Comparison of ENCODE assay signal across 8 cellular contexts in the genomic region with DNA sequence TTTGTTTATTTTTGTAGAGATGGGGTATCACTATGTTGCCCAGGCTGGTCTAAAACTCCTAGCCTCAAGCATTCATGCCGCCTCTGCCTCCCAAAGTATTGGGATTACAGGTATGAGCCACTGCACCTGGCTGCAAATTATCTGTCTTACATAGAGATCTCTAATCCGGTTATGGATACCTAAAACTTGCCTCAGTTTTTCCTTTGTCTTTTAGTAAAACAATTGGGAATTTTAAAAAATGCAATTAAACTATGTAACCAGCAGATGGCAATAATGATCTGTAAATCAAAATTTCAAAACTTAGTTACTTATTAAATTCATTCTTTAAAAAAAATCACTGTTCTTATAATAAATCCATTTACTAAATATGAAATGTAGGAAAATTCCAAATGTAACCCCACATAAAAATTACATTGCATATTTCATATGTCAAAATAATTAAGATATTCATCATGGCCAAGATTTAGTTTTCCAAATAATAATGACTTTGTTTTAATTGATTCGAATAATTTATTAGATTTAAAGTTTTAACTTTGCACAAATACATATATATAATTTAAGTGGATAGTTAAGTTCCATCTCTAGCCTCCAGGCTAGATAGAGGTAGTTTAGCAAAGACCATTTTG. TPM values are rescaled to one million over a fixed set of nuclear protein-coding genes. Genes with fewer than 3 reads are reported as not detected.
DNase-seq lines count a peak whose midpoint lies in the region; ATAC-seq, FAIRE-seq and TF ChIP-seq lines count a peak whose summit lies in the region.
"Not testable (repeated sequence)": the region's sequence is repeated elsewhere in the genome, so short reads cannot be mapped to it uniquely, and the experiment has no call there.

No MANE protein-coding gene starts in this region.

- not testable (repeated sequence) for TF ChIP-seq EP300 in neural cell (conservative IDR thresholded peaks at IDR 0.05; ENCODE audit: poor library complexity, severe bottlenecking)

- H3K9ac ChIP-seq in neural cell (ENCODE audit: low read length); smooth muscle cell (ENCODE audit: low read depth): not testable (repeated sequence)

- H3K4me3 Mint-ChIP-seq in CD14-positive monocyte; activated CD8-positive, alpha-beta T cell treated with anti-CD3 and anti-CD28 coated beads for 36 hours: not testable (repeated sequence)

- not testable (repeated sequence) for H3K27ac Mint-ChIP-seq in CD14-positive monocyte; activated CD8-positive, alpha-beta T cell treated with anti-CD3 and anti-CD28 coated beads for 36 hours

- H3K27ac ChIP-seq in hepatocyte; neural cell (ENCODE audit: low read length); smooth muscle cell (ENCODE audit: low read depth): not testable (repeated sequence)

- H3K36me3 Mint-ChIP-seq in CD14-positive monocyte; activated CD8-positive, alpha-beta T cell treated with anti-CD3 and anti-CD28 coated beads for 36 hours (ENCODE audit: low read depth): not testable (repeated sequence)

- H3K36me3 ChIP-seq in hepatocyte (replicated peaks; ENCODE audit: insufficient read depth, low read depth); neural cell (ENCODE audit: insufficient read depth, low read length); smooth muscle cell (ENCODE audit: low read depth): not testable (repeated sequence)

- DNase-seq in CD14-positive monocyte (ENCODE audit: low spot score); RCC 7860 (ENCODE audit: low spot score); activated CD8-positive, alpha-beta T cell treated with anti-CD3 and anti-CD28 coated beads for 36 hours; hepatocyte (ENCODE audit: low spot score); smooth muscle cell (lab: John Stamatoyannopoulos, UW; ENCODE audit: unreplicated experiment): not testable (repeated sequence)
- DNase-seq in NAMALWA (ENCODE audit: low spot score): peak; percentile 12

- intact Hi-C loops in CD14-positive monocyte (cut with micrococcal nuclease); activated CD8-positive, alpha-beta T cell treated with anti-CD3 and anti-CD28 coated beads for 36 hours (cut with micrococcal nuclease): not testable (repeated sequence)

- FAIRE-seq in RCC 7860 (lab: Jason Lieb, UNC) (peak; percentile 95), endometrium (lab: Jason Lieb, UNC) (peak; percentile 99)

- not testable (repeated sequence) for ATAC-seq in activated CD8-positive, alpha-beta T cell treated with anti-CD3 and anti-CD28 coated beads for 36 hours

- not testable (repeated sequence) for H3K79me2 ChIP-seq in hepatocyte; neural cell (replicated peaks; ENCODE audit: insufficient read depth, low read length); smooth muscle cell (ENCODE audit: low read depth)

- H2AFZ ChIP-seq in hepatocyte; neural cell (ENCODE audit: low read depth, low read length); smooth muscle cell (ENCODE audit: low read depth): not testable (repeated sequence)

- CTCF ChIA-PET in activated CD8-positive, alpha-beta T cell treated with anti-CD3 and anti-CD28 coated beads for 36 hours (lab: Charles Lee): interaction anchor here (1.1 kb wide), 1 partner anchor 10 kb away, joined by 3 read pairs; no protein-coding TSS in a partner anchor

- peaks cover 20% of the 10 kb centered on the region for H3K27me3 ChIP-seq in hepatocyte
- H3K27me3 ChIP-seq in neural cell (ENCODE audit: insufficient read depth, low read depth, low read length): not testable (repeated sequence)
- peaks cover 22% of the 10 kb centered on the region for H3K27me3 ChIP-seq in smooth muscle cell (ENCODE audit: low read depth)

- not testable (repeated sequence) for H3K4me1 ChIP-seq in hepatocyte (ENCODE audit: insufficient read depth); smooth muscle cell (ENCODE audit: low read depth)

- not testable (repeated sequence) for H3F3A ChIP-seq in neural cell (ENCODE audit: insufficient read depth, low read length, poor library complexity, severe bottlenecking); smooth muscle cell (ENCODE audit: low read depth)

- not testable (repeated sequence) for H3K4me2 ChIP-seq in hepatocyte; neural cell (ENCODE audit: low read length); smooth muscle cell

- H3K9me3 Mint-ChIP-seq in CD14-positive monocyte; activated CD8-positive, alpha-beta T cell treated with anti-CD3 and anti-CD28 coated beads for 36 hours: not testable (repeated sequence)

- not testable (repeated sequence) for TF ChIP-seq RAD21 in neural cell (conservative IDR thresholded peaks at IDR 0.05)

- H3K9me3 ChIP-seq in hepatocyte (ENCODE audit: low read depth); neural cell (ENCODE audit: low read length); smooth muscle cell (replicated peaks; ENCODE audit: low read depth): not testable (repeated sequence)

- TF ChIP-seq CTCF in CD14-positive monocyte (IDR thresholded peaks at IDR 0.05): peak; percentile 48
- peak; percentile 28 for TF ChIP-seq CTCF in activated CD8-positive, alpha-beta T cell treated with anti-CD3 and anti-CD28 coated beads for 36 hours (IDR thresholded peaks at IDR 0.05)
- TF ChIP-seq CTCF in hepatocyte (IDR thresholded peaks at IDR 0.05; ENCODE audit: poor library complexity): peak; percentile 13
- TF ChIP-seq CTCF in neural cell (IDR thresholded peaks at IDR 0.05; ENCODE audit: poor library complexity, severe bottlenecking): peak; percentile 43
- peak; percentile 10 for TF ChIP-seq CTCF in smooth muscle cell (IDR thresholded peaks at IDR 0.05; ENCODE audit: borderline replicate concordance, insufficient read depth, poor library complexity, severe bottlenecking)

- H4K20me1 ChIP-seq in hepatocyte (ENCODE audit: insufficient read depth, poor library complexity, severe bottlenecking); neural cell (ENCODE audit: insufficient read depth); smooth muscle cell (ENCODE audit: low read depth): not testable (repeated sequence)

- H3K9me2 ChIP-seq in hepatocyte (replicated peaks; ENCODE audit: insufficient read depth); neural cell (ENCODE audit: insufficient read depth, low read length): not testable (repeated sequence)

- 60% methylated on average over 3 of the region's 3 CpGs for WGBS in hepatocyte (ENCODE audit: low lambda C conversion rate, missing lambda C conversion rate)
- WGBS in smooth muscle cell (ENCODE audit: low lambda C conversion rate): 42% methylated on average over 3 of the region's 3 CpGs

- POLR2A ChIA-PET in activated CD8-positive, alpha-beta T cell treated with anti-CD3 and anti-CD28 coated beads for 36 hours (lab: Charles Lee): not testable (repeated sequence)

- peaks cover 14 to 22% (median 21%) of the 10 kb centered on the region in 3 donors for H3K27me3 Mint-ChIP-seq in CD14-positive monocyte (ENCODE audit: low read depth in 3 of 3)
- not testable (repeated sequence) for H3K27me3 Mint-ChIP-seq in activated CD8-positive, alpha-beta T cell treated with anti-CD3 and anti-CD28 coated beads for 36 hours

- peaks cover 19% of the 10 kb centered on the region for H3K4me1 Mint-ChIP-seq in CD14-positive monocyte
- H3K4me1 Mint-ChIP-seq in activated CD8-positive, alpha-beta T cell treated with anti-CD3 and anti-CD28 coated beads for 36 hours (ENCODE audit: low read depth): peaks cover 19% of the 10 kb centered on the region

- not testable (repeated sequence) for H3K4me3 ChIP-seq in hepatocyte; neural cell (ENCODE audit: low read length); smooth muscle cell

RNA-seq across cellular contexts. Expression of gene PMPCB, which starts 14.3 kb away (rescaled TPM):
- 10 to 100 TPM; 42.8 to 44.9 TPM for polyA plus RNA-seq in CD14-positive monocyte
- total RNA-seq in activated CD8-positive, alpha-beta T cell treated with anti-CD3 and anti-CD28 coated beads for 36 hours: 10 to 100 TPM; 80.5 to 89.3 TPM
- 59.3 and 67.6 TPM in 2 replicates for total RNA-seq in hepatocyte
- 53.3 and 63.0 TPM in 2 replicates for polyA plus RNA-seq in hepatocyte
- polyA plus RNA-seq in neural cell: 130 and 138 TPM in 2 replicates
- 85.5 and 95.2 TPM in 2 replicates for polyA minus RNA-seq in neural cell
- 53.2 and 60.2 TPM in 2 replicates for total RNA-seq in smooth muscle cell
- 42.9 and 46.1 TPM in 2 replicates for polyA plus RNA-seq in smooth muscle cell
